8 cellular contexts compared by ENCODE assay signal in the genomic region with DNA sequence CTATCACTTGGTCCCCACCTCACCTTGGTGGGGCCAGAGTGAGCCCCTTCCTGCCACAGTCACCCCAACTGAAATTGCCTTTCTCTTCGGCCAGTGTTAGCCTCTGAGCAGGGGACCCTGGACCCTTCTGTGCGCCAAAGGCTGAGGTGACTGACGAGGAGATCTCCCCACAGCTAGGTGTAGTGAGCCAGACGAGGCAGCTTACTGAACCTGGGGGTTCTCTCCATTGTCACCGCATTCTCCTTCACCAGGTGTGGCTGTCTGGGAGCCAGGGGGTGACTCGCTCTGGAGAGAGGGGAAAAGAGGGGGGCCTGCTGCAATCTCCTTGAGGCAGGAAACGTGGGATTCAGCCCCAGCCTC. TPM values are rescaled to one million over a fixed set of nuclear protein-coding genes. Genes with fewer than 3 reads are reported as not detected.
DNase-seq lines count a peak whose midpoint lies in the region; ATAC-seq, FAIRE-seq and TF ChIP-seq lines count a peak whose summit lies in the region.

No MANE protein-coding gene starts in this region.

- no peak for TF ChIP-seq POLR2A in H54 (IDR thresholded peaks at IDR 0.05; ENCODE audit: low read depth, low read length)

- TF ChIP-seq CTCF in Calu3 (IDR thresholded peaks at IDR 0.05; ENCODE audit: unreplicated experiment) = no peak
- TF ChIP-seq CTCF in RWPE1 (conservative IDR thresholded peaks at IDR 0.05; ENCODE audit: low read depth) = no peak
- TF ChIP-seq CTCF in pancreas (IDR thresholded peaks at IDR 0.05) = no peak

- POLR2A ChIA-PET in RWPE1 (lab: Yijun Ruan, JAX; ENCODE audit: low non-redundant PET) = no interaction called here

- H3K27ac ChIP-seq in RWPE1 (peak overlapping the region; percentile 80), esophagus (ENCODE audit: low read depth in 2 of 2, low read length in 1 of 2) (peak overlapping the region in 1 of 2 donors; percentile 33), pancreas (no peak overlapping the region)

- H3K27me3 Mint-ChIP-seq in Calu3 (ENCODE audit: unreplicated experiment) = peaks cover 13% of the 10 kb centered on the region

- H3K4me1 ChIP-seq in esophagus (ENCODE audit: control insufficient read depth in 2 of 2, insufficient read depth in 2 of 2, low read length in 1 of 2) (peaks cover 2 to 13% of the 10 kb centered on the region in 2 donors), pancreas (peaks cover 8 to 23% (median 9%) of the 10 kb centered on the region in 3 donors)

- peaks cover 28% of the 10 kb centered on the region for H3K36me3 Mint-ChIP-seq in Calu3 (ENCODE audit: insufficient read depth, unreplicated experiment)

- H3K36me3 ChIP-seq in esophagus (ENCODE audit: control insufficient read depth in 2 of 2, insufficient read depth in 2 of 2, low read length in 1 of 2) (peaks cover 2 to 13% of the 10 kb centered on the region in 2 donors), pancreas (peaks cover 0 to 9% (median 6%) of the 10 kb centered on the region in 3 donors)

- DNase-seq in Calu3 (no peak), RWPE1 (ENCODE audit: low spot score) (no peak), pancreas (no peak), H54 (ENCODE audit: insufficient read length, low spot score) (no peak)

- FAIRE-seq in pancreas (lab: Jason Lieb, UNC) (no peak), H54 (lab: Jason Lieb, UNC) (no peak)

- BruUV-seq in Calu3 (replicated peaks; lab: Mats Ljungman, UMichigan) = no TSS peak

- ATAC-seq in pancreas (no peak), GM21576 (IDR thresholded peaks at IDR 0.05; ENCODE audit: unreplicated experiment) (no peak), HG02642 (IDR thresholded peaks at IDR 0.05; ENCODE audit: poor library complexity, unreplicated experiment) (no peak), HG03025 (IDR thresholded peaks at IDR 0.05; ENCODE audit: low FRiP score, unreplicated experiment) (no peak)

- H3K9me3 ChIP-seq in esophagus (ENCODE audit: control insufficient read depth in 2 of 2, insufficient read depth in 1 of 2, low read depth in 1 of 2, low read length in 1 of 2) = peaks cover 0 to 8% of the 10 kb centered on the region in 2 donors
- H3K9me3 ChIP-seq in pancreas = no peaks in the 10 kb centered on the region

- no peaks in the 10 kb centered on the region for H3K9me3 Mint-ChIP-seq in Calu3 (ENCODE audit: low read depth, unreplicated experiment)

- peak overlapping the region; percentile 97 for H3K4me3 Mint-ChIP-seq in Calu3 (ENCODE audit: low read depth, unreplicated experiment)

- H3K4me3 ChIP-seq in esophagus (ENCODE audit: low read depth in 1 of 2, low read length in 2 of 2) (peak overlapping the region; percentile 91 to 94), pancreas (peak overlapping the region in 3 of 4 donors; percentile 61 to 93 (median 91))

- peaks cover 13% of the 10 kb centered on the region for H3K4me1 Mint-ChIP-seq in Calu3 (ENCODE audit: low read depth, unreplicated experiment)

- intact Hi-C loops in Calu3 (cut with micrococcal nuclease; ENCODE audit: unreplicated experiment) (no loop called here), pancreas (cut with DNase I) (no loop called here)

- CTCF ChIA-PET in Calu3 (lab: Charles Lee) (no interaction called here), RWPE1 (lab: Yijun Ruan, JAX) (no interaction called here)

- WGBS in esophagus, 2 donors = 47 to 55% methylated on average over 7 of the region's 7 CpGs
- 55 to 59% methylated on average over 7 of the region's 7 CpGs for WGBS in pancreas, 2 donors

- no peaks in the 10 kb centered on the region for H3K27me3 ChIP-seq in esophagus (ENCODE audit: control insufficient read depth in 1 of 2, insufficient read depth in 2 of 2, low read length in 2 of 2)
- no peaks in the 10 kb centered on the region for H3K27me3 ChIP-seq in pancreas

- peak overlapping the region; percentile 98 for H3K27ac Mint-ChIP-seq in Calu3 (ENCODE audit: unreplicated experiment)

RNA-seq across cellular contexts. Expression of a gene that starts 1.3 kb away (rescaled TPM):
- total RNA-seq in Calu3 (2022) (565 and 595 TPM in 2 replicates), pancreas (1,000 to 10,000 TPM in 4 of 6 donors, 100 to 1,000 TPM in 2; 892 to 1,524 (median 1,066) TPM)
- polyA plus RNA-seq in esophagus (100 to 1,000 TPM; 725 to 804 TPM), pancreas (100 to 1,000 TPM; 706 to 850 TPM)

RNA-seq across cellular contexts. Expression of a gene that starts 1.4 kb away (rescaled TPM):
- total RNA-seq in Calu3 (2022) (38.2 and 44.5 TPM in 2 replicates), pancreas (10 to 100 TPM in 5 of 6 donors, 1 to 10 TPM in 1; 7.7 to 17.8 (median 11.2) TPM)
- polyA plus RNA-seq in esophagus (100 to 1,000 TPM; 103 to 112 TPM), pancreas (10 to 100 TPM; 71.4 to 81.2 TPM)

RNA-seq across cellular contexts. Expression of a gene that starts 14.5 kb away (rescaled TPM):
- total RNA-seq in Calu3 (2022) (54.0 and 54.9 TPM in 2 replicates), pancreas (10 to 100 TPM; 13.8 to 24.4 (median 18.2) TPM)
- polyA plus RNA-seq in esophagus (10 to 100 TPM in 1 of 2 donors, 1 to 10 TPM in 1; 9.4 to 17.9 TPM), pancreas (10 to 100 TPM; 22.2 to 58.4 TPM)

RNA-seq across cellular contexts. Expression of a gene that starts 20.4 kb away (rescaled TPM):
- total RNA-seq in Calu3 (2022) (0.17 TPM in 1 of 2 replicates, not detected in the other), pancreas (1 to 10 TPM; 1.7 to 2.3 (median 2.0) TPM)
- polyA plus RNA-seq in esophagus (1 to 10 TPM; 4.2 to 5.2 TPM), pancreas (10 to 100 TPM in 1 of 2 donors, 1 to 10 TPM in 1; 7.7 to 17.9 TPM)

RNA-seq across cellular contexts. Expression of a gene that starts 41.3 kb away (rescaled TPM):
- total RNA-seq in Calu3 (2022) (0.97 and 1.6 TPM in 2 replicates), pancreas (10 to 100 TPM in 4 of 6 donors, 1 to 10 TPM in 2; 2.8 to 82.8 (median 22.5) TPM)
- polyA plus RNA-seq in esophagus (100 to 1,000 TPM in 1 of 2 donors, 10 to 100 TPM in 1; 27.2 to 126 TPM), pancreas (100 to 1,000 TPM in 1 of 2 donors, 10 to 100 TPM in 1; 95.0 to 169 TPM)
